In the genomic region with DNA sequence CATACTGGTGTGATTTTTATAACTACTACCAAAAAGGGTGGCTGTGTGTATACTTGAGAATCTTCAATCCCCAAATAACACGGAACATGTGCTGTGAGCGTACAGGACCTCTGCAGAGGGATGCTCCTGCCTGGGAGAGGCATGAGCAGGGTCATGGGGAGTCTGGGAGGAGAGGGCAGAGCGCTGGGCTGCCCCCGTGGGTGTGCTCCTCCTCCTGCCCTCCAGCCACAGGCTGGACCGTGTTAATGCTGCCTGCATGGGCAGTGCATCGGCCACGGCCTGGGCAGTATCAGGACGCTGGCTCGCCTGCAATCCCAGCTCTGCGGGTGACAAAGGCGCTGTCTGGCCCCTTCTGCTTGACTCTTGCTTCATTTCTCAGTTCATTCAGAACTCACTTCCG, we compare ENCODE assay signal across 34 cellular contexts.
"Had no signal": no experiment of that assay in that cellular context is flagged by ENCODE, and none has a peak within 500 bp of the region (broad histone marks: within the 10 kb centered on the region; RNA-seq: fewer than 3 reads in every experiment).

No MANE protein-coding gene starts in this region.

- H3K27me3 ChIP-seq: ascending aorta, cardiac muscle cell had no signal

- H3K9me3 Mint-ChIP-seq: activated B cell treated with CpG ODN at 0.5 μM for 24 hours; activated CD4-positive, alpha-beta memory T cell treated with anti-CD3 and anti-CD28 coated beads for 36 hours; activated CD4-positive, alpha-beta T cell treated with anti-CD3 and anti-CD28 coated beads, Interleukin-2, amount 10 ng/mL, durations not matched to agents 24 days and 14 days; activated CD8-positive, alpha-beta T cell treated with anti-CD3 and anti-CD28 coated beads for 36 hours; activated naive CD4-positive, alpha-beta T cell treated with anti-CD3 and anti-CD28 coated beads, Interleukin-2, amount 10 ng/mL, durations not matched to agents 7 days and 5 days; activated naive CD4-positive, alpha-beta T cell treated with anti-CD3 and anti-CD28 coated beads, Interleukin-2, amount 50 U/mL, for 24 hours; activated naive CD8-positive, alpha-beta T cell treated with anti-CD3 and anti-CD28 coated beads, Interleukin-2, amount 10 ng/mL, durations not matched to agents 7 days and 5 days; activated naive CD8-positive, alpha-beta T cell treated with anti-CD3 and anti-CD28 coated beads, Interleukin-2, amount 50 U/mL, for 24 hours; activated T-cell treated with anti-CD3 and anti-CD28 coated beads, Interleukin-2, amount 50 U/mL, for 4 hours; activated T-helper 2 cell treated with anti-CD3 and anti-CD28 coated beads, Interferon-gamma antibody, Interleukin-2, Interleukin-4, amounts not matched to agents 10 μg/mL and 5 μg/mL and 100 μg/mL, durations not matched to agents 14 hours and 24 hours and 36 hours; brain; central memory CD8-positive, alpha-beta T cell; T-helper 1 cell treated with Interleukin-12 subunit alpha and Interleukin-12 subunit beta and Interleukin-4 antibody, amounts not matched to agents 30 μg/mL and 1 μg/mL, for 36 hours; T-helper 2 cell treated with Interferon-gamma antibody and Interleukin-4, amounts not matched to agents 5 μg/mL and 100 μg/mL, for 36 hours had no signal

- DNase-seq: activated B cell treated with CpG ODN at 0.5 μM for 24 hours; activated CD4-positive, alpha-beta memory T cell treated with anti-CD3 and anti-CD28 coated beads for 36 hours; activated CD4-positive, alpha-beta T cell treated with anti-CD3 and anti-CD28 coated beads for 4 hours; activated CD4-positive, alpha-beta T cell treated with anti-CD3 and anti-CD28 coated beads, Interleukin-2, amount 10 ng/mL, durations not matched to agents 24 days and 14 days; activated CD4-positive, alpha-beta T cell treated with anti-CD3 and anti-CD28 coated beads, Interleukin-2, amount 50 U/mL, for 1 hour; activated CD4-positive, alpha-beta T cell treated with anti-CD3 and anti-CD28 coated beads, Interleukin-2, amount 50 U/mL, for 4 hours; activated CD4-positive, CD25-positive, alpha-beta regulatory T cell treated with anti-CD3 and anti-CD28 coated beads, Interleukin-2, amount 50 U/mL, for 72 hours; activated CD8-positive, alpha-beta memory T cell treated with anti-CD3 and anti-CD28 coated beads, Interleukin-2, amount 50 U/mL, for 4 hours; activated CD8-positive, alpha-beta T cell treated with anti-CD3 and anti-CD28 coated beads for 36 hours; activated effector memory CD4-positive, alpha-beta T cell treated with Interleukin-2 at 50 U/mL for 16 hours; activated gamma-delta T cell; activated naive CD4-positive, alpha-beta T cell treated with anti-CD3 and anti-CD28 coated beads, Interleukin-2, amount 10 ng/mL, durations not matched to agents 7 days and 5 days; activated naive CD4-positive, alpha-beta T cell treated with Interleukin-2 at 50 U/mL for 16 hours; activated naive CD8-positive, alpha-beta T cell treated with anti-CD3 and anti-CD28 coated beads, Interleukin-2, amount 10 ng/mL, durations not matched to agents 7 days and 5 days; activated naive CD8-positive, alpha-beta T cell treated with anti-CD3 and anti-CD28 coated beads, Interleukin-2, amount 50 U/mL, for 24 hours; activated T-cell treated with anti-CD3 and anti-CD28 coated beads for 4 hours; activated T-cell treated with anti-CD3 and anti-CD28 coated beads, Interleukin-2, amount 50 U/mL, for 1 hour; activated T-cell treated with anti-CD3 and anti-CD28 coated beads, Interleukin-2, amount 50 U/mL, for 4 hours; amygdala; anterior cingulate cortex; caudate nucleus; T-helper 1 cell; T-helper 2 cell; T-helper 9 cell had no signal

- H3K4me3 ChIP-seq: ascending aorta, cardiac muscle cell had no signal

- H3K27ac Mint-ChIP-seq: activated B cell treated with CpG ODN at 0.5 μM for 24 hours; activated CD4-positive, alpha-beta memory T cell treated with anti-CD3 and anti-CD28 coated beads for 36 hours; activated CD4-positive, alpha-beta T cell treated with anti-CD3 and anti-CD28 coated beads, Interleukin-2, amount 10 ng/mL, durations not matched to agents 24 days and 14 days; activated CD8-positive, alpha-beta T cell treated with anti-CD3 and anti-CD28 coated beads for 36 hours; activated naive CD4-positive, alpha-beta T cell treated with anti-CD3 and anti-CD28 coated beads, Interleukin-2, amount 10 ng/mL, durations not matched to agents 7 days and 5 days; activated naive CD4-positive, alpha-beta T cell treated with anti-CD3 and anti-CD28 coated beads, Interleukin-2, amount 50 U/mL, for 24 hours; activated naive CD8-positive, alpha-beta T cell; activated naive CD8-positive, alpha-beta T cell treated with anti-CD3 and anti-CD28 coated beads, Interleukin-2, amount 10 ng/mL, durations not matched to agents 7 days and 5 days; activated naive CD8-positive, alpha-beta T cell treated with anti-CD3 and anti-CD28 coated beads, Interleukin-2, amount 50 U/mL, for 24 hours; activated T-helper 2 cell treated with anti-CD3 and anti-CD28 coated beads, Interferon-gamma antibody, Interleukin-2, Interleukin-4, amounts not matched to agents 10 μg/mL and 5 μg/mL and 100 μg/mL, durations not matched to agents 14 hours and 24 hours and 36 hours; brain; T-helper 1 cell treated with Interleukin-12 subunit alpha and Interleukin-12 subunit beta and Interleukin-4 antibody, amounts not matched to agents 30 μg/mL and 1 μg/mL, for 36 hours; T-helper 2 cell treated with Interferon-gamma antibody and Interleukin-4, amounts not matched to agents 5 μg/mL and 100 μg/mL, for 36 hours had no signal

- H3K4me3 Mint-ChIP-seq: activated B cell treated with CpG ODN at 0.5 μM for 24 hours; activated CD4-positive, alpha-beta memory T cell treated with anti-CD3 and anti-CD28 coated beads for 36 hours; activated CD4-positive, alpha-beta T cell treated with anti-CD3 and anti-CD28 coated beads, Interleukin-2, amount 10 ng/mL, durations not matched to agents 24 days and 14 days; activated CD8-positive, alpha-beta T cell treated with anti-CD3 and anti-CD28 coated beads for 36 hours; activated naive CD4-positive, alpha-beta T cell treated with anti-CD3 and anti-CD28 coated beads, Interleukin-2, amount 10 ng/mL, durations not matched to agents 7 days and 5 days; activated naive CD4-positive, alpha-beta T cell treated with anti-CD3 and anti-CD28 coated beads, Interleukin-2, amount 50 U/mL, for 24 hours; activated naive CD8-positive, alpha-beta T cell; activated naive CD8-positive, alpha-beta T cell treated with anti-CD3 and anti-CD28 coated beads, Interleukin-2, amount 10 ng/mL, durations not matched to agents 7 days and 5 days; activated naive CD8-positive, alpha-beta T cell treated with anti-CD3 and anti-CD28 coated beads, Interleukin-2, amount 50 U/mL, for 24 hours; activated T-cell treated with anti-CD3 and anti-CD28 coated beads, Interleukin-2, amount 50 U/mL, for 4 hours; brain; central memory CD8-positive, alpha-beta T cell; T-helper 1 cell treated with Interleukin-12 subunit alpha and Interleukin-12 subunit beta and Interleukin-4 antibody, amounts not matched to agents 30 μg/mL and 1 μg/mL, for 36 hours; T-helper 2 cell treated with Interferon-gamma antibody and Interleukin-4, amounts not matched to agents 5 μg/mL and 100 μg/mL, for 36 hours had no signal

- ATAC-seq: activated CD8-positive, alpha-beta T cell treated with anti-CD3 and anti-CD28 coated beads for 36 hours; activated naive CD8-positive, alpha-beta T cell treated with anti-CD3 and anti-CD28 coated beads, Interleukin-2, amount 50 U/mL, for 24 hours; activated T-cell treated with anti-CD3 and anti-CD28 coated beads, Interleukin-2, amount 50 U/mL, for 4 hours had no signal

- H3K27me3 Mint-ChIP-seq: activated B cell treated with CpG ODN at 0.5 μM for 24 hours; activated CD4-positive, alpha-beta memory T cell treated with anti-CD3 and anti-CD28 coated beads for 36 hours; activated CD4-positive, alpha-beta T cell treated with anti-CD3 and anti-CD28 coated beads, Interleukin-2, amount 10 ng/mL, durations not matched to agents 24 days and 14 days; activated CD8-positive, alpha-beta T cell treated with anti-CD3 and anti-CD28 coated beads for 36 hours; activated naive CD4-positive, alpha-beta T cell treated with anti-CD3 and anti-CD28 coated beads, Interleukin-2, amount 10 ng/mL, durations not matched to agents 7 days and 5 days; activated naive CD4-positive, alpha-beta T cell treated with anti-CD3 and anti-CD28 coated beads, Interleukin-2, amount 50 U/mL, for 24 hours; activated naive CD8-positive, alpha-beta T cell; activated naive CD8-positive, alpha-beta T cell treated with anti-CD3 and anti-CD28 coated beads, Interleukin-2, amount 10 ng/mL, durations not matched to agents 7 days and 5 days; activated naive CD8-positive, alpha-beta T cell treated with anti-CD3 and anti-CD28 coated beads, Interleukin-2, amount 50 U/mL, for 24 hours; brain; central memory CD8-positive, alpha-beta T cell had no signal

- H3K9me3 ChIP-seq: ascending aorta had no signal

- H3K27ac ChIP-seq: ascending aorta, cardiac muscle cell, VCaP had no signal
